ENCODE assay signal across 9 cellular contexts in the genomic region with DNA sequence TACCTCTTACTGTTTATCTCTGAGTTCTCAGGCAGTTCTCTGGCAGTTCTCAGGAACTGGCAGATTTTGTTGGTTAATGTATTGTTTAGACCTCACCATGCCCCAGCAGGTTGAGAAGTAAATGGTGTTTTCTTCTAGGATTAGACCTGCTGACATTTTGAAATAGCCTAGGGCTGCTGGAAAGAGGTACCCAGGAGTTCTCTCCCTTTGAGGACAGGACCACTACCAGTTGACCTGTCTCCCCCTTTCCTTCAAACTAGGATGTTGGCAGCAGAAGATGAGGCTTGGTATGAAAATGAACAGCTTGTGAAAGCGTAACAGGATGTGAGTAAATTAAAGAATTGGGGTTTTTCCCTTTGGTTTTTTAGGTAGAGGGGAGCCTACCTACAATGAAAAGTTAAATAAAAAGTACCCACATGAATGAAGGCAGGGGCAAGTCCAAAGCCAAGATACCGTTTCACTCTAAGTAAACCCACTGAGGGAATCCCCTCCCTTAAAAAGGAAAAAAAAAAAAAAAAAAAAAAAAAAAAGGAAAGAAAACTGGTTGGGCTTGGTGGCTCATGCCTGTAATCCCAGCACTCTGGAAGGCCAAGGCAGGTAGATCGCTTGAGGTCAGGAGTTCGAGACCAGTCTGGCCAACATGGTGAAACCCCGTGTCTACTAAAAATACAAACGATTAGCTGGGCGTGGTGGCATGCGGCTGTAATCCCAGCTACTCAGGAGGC.
DNase-seq lines count a peak whose midpoint lies in the region; ATAC-seq lines count a peak whose summit lies in the region.
"Had no signal": no experiment of that assay in that cellular context is flagged by ENCODE, and none has a peak within 500 bp of the region (broad histone marks: within the 10 kb centered on the region; RNA-seq: fewer than 3 reads in every experiment).

No MANE protein-coding gene starts in this region.

- ATAC-seq in HG02884 (IDR thresholded peaks at IDR 0.05; ENCODE audit: unreplicated experiment), result peak; percentile 63
- ATAC-seq in stimulated activated naive B cell treated with anti-CD40 and anti-IgM and Interleukin-4, amounts not matched to agents 10 μg/mL and 1 μg/mL and 100 μg/mL, for 72 hours (replicated peaks), result peak; percentile 95

- H3K4me3 Mint-ChIP-seq in activated T-cell treated with anti-CD3 and anti-CD28 coated beads, Interleukin-2, amount 50 U/mL, for 24 hours, result peak overlapping the region; percentile 41
- H3K4me3 Mint-ChIP-seq in T-helper 2 cell treated with Interferon-gamma antibody and Interleukin-4, amounts not matched to agents 5 μg/mL and 100 μg/mL, for 36 hours, result peak overlapping the region; percentile 73
- H3K4me3 Mint-ChIP-seq in stimulated activated naive B cell treated with anti-CD40 and anti-IgM and Interleukin-4, amounts not matched to agents 10 μg/mL and 1 μg/mL and 100 μg/mL, for 72 hours, result peak overlapping the region; percentile 60 to 64

- H3K27me3 Mint-ChIP-seq in activated T-cell treated with anti-CD3 and anti-CD28 coated beads, Interleukin-2, amount 50 U/mL, for 24 hours, result peaks cover 3% of the 10 kb centered on the region
- peaks cover 25% of the 10 kb centered on the region for H3K27me3 Mint-ChIP-seq in T-helper 2 cell treated with Interferon-gamma antibody and Interleukin-4, amounts not matched to agents 5 μg/mL and 100 μg/mL, for 36 hours (ENCODE audit: low read depth)
- H3K27me3 Mint-ChIP-seq in stimulated activated naive B cell treated with anti-CD40 and anti-IgM and Interleukin-4, amounts not matched to agents 10 μg/mL and 1 μg/mL and 100 μg/mL, for 72 hours, result no peaks in the 10 kb centered on the region

- H3K36me3 Mint-ChIP-seq in activated T-cell treated with anti-CD3 and anti-CD28 coated beads, Interleukin-2, amount 50 U/mL, for 24 hours (ENCODE audit: low read depth), result no peaks in the 10 kb centered on the region
- no peaks in the 10 kb centered on the region for H3K36me3 Mint-ChIP-seq in T-helper 2 cell treated with Interferon-gamma antibody and Interleukin-4, amounts not matched to agents 5 μg/mL and 100 μg/mL, for 36 hours (ENCODE audit: low read depth)
- no peaks in the 10 kb centered on the region for H3K36me3 Mint-ChIP-seq in stimulated activated naive B cell treated with anti-CD40 and anti-IgM and Interleukin-4, amounts not matched to agents 10 μg/mL and 1 μg/mL and 100 μg/mL, for 72 hours

- no peaks in the 10 kb centered on the region for H3K9me3 Mint-ChIP-seq in activated T-cell treated with anti-CD3 and anti-CD28 coated beads, Interleukin-2, amount 50 U/mL, for 24 hours
- H3K9me3 Mint-ChIP-seq in T-helper 2 cell treated with Interferon-gamma antibody and Interleukin-4, amounts not matched to agents 5 μg/mL and 100 μg/mL, for 36 hours, result no peaks in the 10 kb centered on the region
- H3K9me3 Mint-ChIP-seq in stimulated activated naive B cell treated with anti-CD40 and anti-IgM and Interleukin-4, amounts not matched to agents 10 μg/mL and 1 μg/mL and 100 μg/mL, for 72 hours, result no peaks in the 10 kb centered on the region

- H3K27ac Mint-ChIP-seq in activated T-cell treated with anti-CD3 and anti-CD28 coated beads, Interleukin-2, amount 50 U/mL, for 24 hours, result peak overlapping the region; percentile 87
- H3K27ac Mint-ChIP-seq in T-helper 2 cell treated with Interferon-gamma antibody and Interleukin-4, amounts not matched to agents 5 μg/mL and 100 μg/mL, for 36 hours, result peak overlapping the region; percentile 87
- H3K27ac Mint-ChIP-seq in stimulated activated naive B cell treated with anti-CD40 and anti-IgM and Interleukin-4, amounts not matched to agents 10 μg/mL and 1 μg/mL and 100 μg/mL, for 72 hours, result peak overlapping the region; percentile 89

- peak; percentile 52 for DNase-seq in activated T-cell treated with anti-CD3 and anti-CD28 coated beads, Interleukin-2, amount 50 U/mL, for 24 hours
- DNase-seq in activated T-cell treated with anti-CD3 and anti-CD28 coated beads, Interleukin-2, amount 50 U/mL, for 1 hour, result no peak
- DNase-seq in T-helper 2 cell treated with Interferon-gamma antibody and Interleukin-4, amounts not matched to agents 5 μg/mL and 100 μg/mL, for 36 hours (ENCODE audit: low spot score), result peak; percentile 45
- DNase-seq in stimulated activated naive B cell treated with anti-CD40 and anti-IgM and Interleukin-4, amounts not matched to agents 10 μg/mL and 1 μg/mL and 100 μg/mL, for 72 hours, result peak; percentile 43
- DNase-seq in NCI-H526 treated with DMSO at 0.1 percent for 48 hours (lab: John Stamatoyannopoulos, UW) (no peak), HuH-7 (ENCODE audit: low spot score) (no peak), NCI-H2107 (lab: John Stamatoyannopoulos, UW) (no peak)
- DNase-seq: mammary epithelial cell had no signal

- peaks cover 57% of the 10 kb centered on the region for H3K4me1 Mint-ChIP-seq in activated T-cell treated with anti-CD3 and anti-CD28 coated beads, Interleukin-2, amount 50 U/mL, for 24 hours (ENCODE audit: low read depth)
- H3K4me1 Mint-ChIP-seq in T-helper 2 cell treated with Interferon-gamma antibody and Interleukin-4, amounts not matched to agents 5 μg/mL and 100 μg/mL, for 36 hours (ENCODE audit: low read depth), result peaks cover 44% of the 10 kb centered on the region
- peaks cover 28 to 46% of the 10 kb centered on the region in 2 donors for H3K4me1 Mint-ChIP-seq in stimulated activated naive B cell treated with anti-CD40 and anti-IgM and Interleukin-4, amounts not matched to agents 10 μg/mL and 1 μg/mL and 100 μg/mL, for 72 hours

Comparison
In these comparisons a context has a peak if more than half of its experiments do, and no peak if none do; other contexts are left out.
1. DNase-seq: peak in activated T-cell treated with anti-CD3 and anti-CD28 coated beads, Interleukin-2, amount 50 U/mL, for 24 hours (single experiment), T-helper 2 cell treated with Interferon-gamma antibody and Interleukin-4, amounts not matched to agents 5 μg/mL and 100 μg/mL, for 36 hours (single experiment) and stimulated activated naive B cell treated with anti-CD40 and anti-IgM and Interleukin-4, amounts not matched to agents 10 μg/mL and 1 μg/mL and 100 μg/mL, for 72 hours (single experiment); none in activated T-cell treated with anti-CD3 and anti-CD28 coated beads, Interleukin-2, amount 50 U/mL, for 1 hour (single experiment), NCI-H526 treated with DMSO at 0.1 percent for 48 hours (single experiment), HuH-7 (single experiment) and NCI-H2107 (single experiment).
2. Peak in every context shown above with its lines, with median percentiles within 50 percentile points of each other: H3K27ac Mint-ChIP-seq and H3K4me3 Mint-ChIP-seq.